8 cellular contexts compared by ENCODE assay signal in genomic region chr15:38084289-38084688, GRCh38.
DNase-seq lines count a peak whose midpoint lies in the region; ATAC-seq and TF ChIP-seq lines count a peak whose summit lies in the region.

No MANE protein-coding gene starts in this region.

- ATAC-seq in GM21447 (IDR thresholded peaks at IDR 0.05; ENCODE audit: unreplicated experiment) (peak; percentile 78), HG03565 (IDR thresholded peaks at IDR 0.05; ENCODE audit: unreplicated experiment) (peak; percentile 72)

- POLR2A ChIA-PET in GM10248 (lab: Yijun Ruan, JAX) = no interaction called here

- no peak overlapping the region for H3K4me3 ChIP-seq in choroid plexus epithelial cell (ENCODE audit: low read depth, low read length)
- no peak overlapping the region for H3K4me3 ChIP-seq in testis
- no peak overlapping the region for H3K4me3 ChIP-seq in MG63

- peaks cover 21% of the 10 kb centered on the region for H3K4me1 ChIP-seq in testis

- no peaks in the 10 kb centered on the region for H3K9me3 ChIP-seq in testis
- no peaks in the 10 kb centered on the region for H3K9me3 ChIP-seq in MG63

- H3K27ac ChIP-seq in testis = no peak overlapping the region

- H3K27me3 ChIP-seq in testis = no peaks in the 10 kb centered on the region
- no peaks in the 10 kb centered on the region for H3K27me3 ChIP-seq in MG63

- TF ChIP-seq CTCF in GM10248 (IDR thresholded peaks at IDR 0.05; ENCODE audit: control extremely low read depth, extremely low read depth, low read depth, missing control alignments) (no peak), choroid plexus epithelial cell (conservative IDR thresholded peaks at IDR 0.05; ENCODE audit: low read depth, low read length) (no peak), testis (IDR thresholded peaks at IDR 0.05) (no peak)

- no peaks in the 10 kb centered on the region for H3K36me3 ChIP-seq in testis (ENCODE audit: low read depth, missing control alignments)
- no peaks in the 10 kb centered on the region for H3K36me3 ChIP-seq in MG63

- CTCF ChIA-PET in GM10248 (lab: Yijun Ruan, JAX) = interaction anchor here (1.1 to 3.1 kb wide), 6 partner anchors 16 to 356 kb away, joined by 3 to 13 read pairs (median 4); no protein-coding TSS in a partner anchor

- no peak for TF ChIP-seq POLR2A in testis (IDR thresholded peaks at IDR 0.05)

- intact Hi-C loops in testis (cut with DNase I; ENCODE audit: low total_unique reads) = no loop called here

- peak; percentile 28 for DNase-seq in GM10248 (ENCODE audit: extremely low spot score)
- DNase-seq in choroid plexus epithelial cell (ENCODE audit: low read depth) = peak; percentile 61
- DNase-seq in putamen (ENCODE audit: low spot score) = no peak
- DNase-seq in activated effector memory CD4-positive, alpha-beta T cell treated with Interleukin-2 at 50 U/mL for 16 hours = no peak
- DNase-seq in testis = no peak
- no peak for DNase-seq in MG63

Comparison
In these comparisons a context has a peak if more than half of its experiments do, and no peak if none do; other contexts are left out.
1. DNase-seq: peak in GM10248 (single experiment) and choroid plexus epithelial cell (single experiment); none in putamen (single experiment), activated effector memory CD4-positive, alpha-beta T cell treated with Interleukin-2 at 50 U/mL for 16 hours (single experiment), testis (single experiment) and MG63 (single experiment).